In genomic region chr10:4947635-4948596, GRCh38 we compare ENCODE assay signal across 10 cellular contexts. TPM values are rescaled to one million over a fixed set of nuclear protein-coding genes. Genes with fewer than 3 reads are reported as not detected.
DNase-seq lines count a peak whose midpoint lies in the region; ATAC-seq, FAIRE-seq and TF ChIP-seq lines count a peak whose summit lies in the region.
"Had no signal": no experiment of that assay in that cellular context is flagged by ENCODE, and none has a peak within 500 bp of the region (broad histone marks: within the 10 kb centered on the region; RNA-seq: fewer than 3 reads in every experiment).

No MANE protein-coding gene starts in this region.

- BruUV-seq in mammary epithelial cell (replicated peaks; lab: Mats Ljungman, UMichigan): no TSS peak

- H3K27me3 ChIP-seq in mammary epithelial cell (ENCODE audit: insufficient read depth, low read length) (no peaks in the 10 kb centered on the region), thoracic aorta (replicated peaks; ENCODE audit: insufficient read depth) (no peaks in the 10 kb centered on the region), endodermal cell (ENCODE audit: control insufficient read depth, insufficient read depth, low read length, poor library complexity, severe bottlenecking) (peaks cover 6% of the 10 kb centered on the region)

- H3K4me1 Mint-ChIP-seq in mesothelial cell of epicardium (peaks cover 7% of the 10 kb centered on the region), endodermal cell (peaks cover 1% of the 10 kb centered on the region)
- H3K4me1 Mint-ChIP-seq: activated T-helper 17 cell treated with anti-CD3 and anti-CD28 coated beads, Interleukin-2, amount 50 U/mL, for 72 hours had no signal

- H3K4me3 ChIP-seq in mammary epithelial cell (replicated peaks in 1 of 3; ENCODE audit: insufficient read depth in 1 of 3, low read depth in 2 of 3, low read length in 3 of 3) (no peak overlapping the region), kidney (ENCODE audit: low read length in 2 of 2) (no peak overlapping the region), thoracic aorta (peak overlapping the region; percentile 42), endodermal cell (ENCODE audit: low read length) (no peak overlapping the region)
- H3K4me3 ChIP-seq: GM12878 had no signal

- no peaks in the 10 kb centered on the region for H3K36me3 ChIP-seq in mammary epithelial cell (ENCODE audit: insufficient read depth, low read length)
- H3K36me3 ChIP-seq in kidney (ENCODE audit: control insufficient read depth in 1 of 2, insufficient read depth in 2 of 2, low read length in 2 of 2): no peaks in the 10 kb centered on the region
- H3K36me3 ChIP-seq in thoracic aorta: no peaks in the 10 kb centered on the region
- H3K36me3 ChIP-seq in endodermal cell (ENCODE audit: control insufficient read depth, insufficient read depth, low read length): no peaks in the 10 kb centered on the region

- WGBS in mammary epithelial cell (ENCODE audit: low coverage, missing lambda C conversion rate): 28% methylated on average over 5 of the region's 5 CpGs
- 87 to 95% methylated on average over 5 of the region's 5 CpGs for WGBS in endodermal cell (ENCODE audit: insufficient coverage in 1 of 2, insufficient read length in 1 of 2), 2 experiments

- peak overlapping the region; percentile 8 for H2AFZ ChIP-seq in mammary epithelial cell (ENCODE audit: low read depth, low read length)

- no peak overlapping the region for H3K27ac Mint-ChIP-seq in mesothelial cell of epicardium
- H3K27ac Mint-ChIP-seq in endodermal cell: no peak overlapping the region
- H3K27ac Mint-ChIP-seq: activated T-helper 17 cell treated with anti-CD3 and anti-CD28 coated beads, Interleukin-2, amount 50 U/mL, for 72 hours had no signal

- peak; percentile 88 for ATAC-seq in thoracic aorta (ENCODE audit: insufficient number of reproducible peaks, low FRiP score, low read depth)
- ATAC-seq: activated T-helper 17 cell treated with anti-CD3 and anti-CD28 coated beads, Interleukin-2, amount 50 U/mL, for 72 hours; GM12878 had no signal

- H3K9me3 Mint-ChIP-seq in mesothelial cell of epicardium: peaks cover 27% of the 10 kb centered on the region
- no peaks in the 10 kb centered on the region for H3K9me3 Mint-ChIP-seq in endodermal cell
- H3K9me3 Mint-ChIP-seq: activated T-helper 17 cell treated with anti-CD3 and anti-CD28 coated beads, Interleukin-2, amount 50 U/mL, for 72 hours had no signal

- no peaks in the 10 kb centered on the region for H3K79me2 ChIP-seq in mammary epithelial cell (ENCODE audit: insufficient read depth, low read length)

- no peaks in the 10 kb centered on the region for H4K20me1 ChIP-seq in mammary epithelial cell (ENCODE audit: insufficient read depth, low read length)

- no peak overlapping the region for H3K9ac ChIP-seq in mammary epithelial cell (ENCODE audit: insufficient read depth, low read length)
- H3K9ac ChIP-seq in kidney (ENCODE audit: low read length in 2 of 2): no peak overlapping the region
- no peak overlapping the region for H3K9ac ChIP-seq in endodermal cell (ENCODE audit: extremely low read depth, low read length, poor library complexity, severe bottlenecking)

- FAIRE-seq in kidney (lab: Jason Lieb, UNC): peak; percentile 65
- FAIRE-seq: GM12878 had no signal

- no peaks in the 10 kb centered on the region for H3K9me3 ChIP-seq in mammary epithelial cell (replicated peaks; ENCODE audit: insufficient read depth, low read length)
- H3K9me3 ChIP-seq in kidney (ENCODE audit: control insufficient read depth in 1 of 2, low read length in 2 of 2): no peaks in the 10 kb centered on the region
- H3K9me3 ChIP-seq in thoracic aorta: no peaks in the 10 kb centered on the region
- H3K9me3 ChIP-seq in endodermal cell (ENCODE audit: control insufficient read depth, low read length): no peaks in the 10 kb centered on the region

- DNase-seq in HS-27A (ENCODE audit: low read depth) (peak; percentile 9), mammary epithelial cell (peak; percentile 97), kidney (no peak), thoracic aorta (ENCODE audit: low spot score) (no peak), NCI-H2081 (lab: John Stamatoyannopoulos, UW) (no peak), mesothelial cell of epicardium (ENCODE audit: low spot score in 2 of 2, unreplicated experiment in 2 of 2) (no peak), endodermal cell (no peak)
- no peak for DNase-seq in stimulated activated CD4-positive, alpha-beta T cell treated with anti-CD3 and anti-CD28 coated beads, Interleukin-4, amount 100 ng/mL, for 24 hours

- H3K4me1 ChIP-seq in mammary epithelial cell (ENCODE audit: insufficient read depth, low read length): peaks cover 17% of the 10 kb centered on the region
- peaks cover 11% of the 10 kb centered on the region in 2 donors for H3K4me1 ChIP-seq in kidney (ENCODE audit: control insufficient read depth in 1 of 2, insufficient read depth in 1 of 2, low read depth in 1 of 2, low read length in 2 of 2)
- peaks cover 25 to 78% of the 10 kb centered on the region in 2 donors for H3K4me1 ChIP-seq in thoracic aorta (ENCODE audit: control insufficient read depth in 1 of 2, low read depth in 2 of 2)
- H3K4me1 ChIP-seq in endodermal cell (ENCODE audit: control insufficient read depth, insufficient read depth, low read length): no peaks in the 10 kb centered on the region

- H3K4me3 Mint-ChIP-seq in mesothelial cell of epicardium (no peak overlapping the region), endodermal cell (no peak overlapping the region)
- H3K4me3 Mint-ChIP-seq: activated T-helper 17 cell treated with anti-CD3 and anti-CD28 coated beads, Interleukin-2, amount 50 U/mL, for 72 hours had no signal

- H3K27ac ChIP-seq in mammary epithelial cell (ENCODE audit: insufficient read depth, low read depth, low read length): peak overlapping the region; percentile 81
- H3K27ac ChIP-seq in kidney (ENCODE audit: low read depth in 2 of 2, low read length in 2 of 2): peak overlapping the region; percentile 45 to 82
- peak overlapping the region; percentile 79 to 93 for H3K27ac ChIP-seq in thoracic aorta
- H3K27ac ChIP-seq in endodermal cell (ENCODE audit: low read depth, low read length): no peak overlapping the region

- in situ Hi-C loops in mammary epithelial cell (cut with MboI; ENCODE audit: low sequenced_read_pairs in 2 of 2): no loop called here

- CTCF ChIA-PET in mammary epithelial cell (lab: Charles Lee; ENCODE audit: low non-redundant PET): interaction anchor here (0.7 kb wide), 1 partner anchor 486 kb away, joined by 7 read pairs; no protein-coding TSS in a partner anchor

- H3K27me3 Mint-ChIP-seq in mesothelial cell of epicardium (ENCODE audit: low read depth) (no peaks in the 10 kb centered on the region), endodermal cell (ENCODE audit: insufficient read depth) (peaks cover 5% of the 10 kb centered on the region)
- H3K27me3 Mint-ChIP-seq: activated T-helper 17 cell treated with anti-CD3 and anti-CD28 coated beads, Interleukin-2, amount 50 U/mL, for 72 hours had no signal

- H3K36me3 Mint-ChIP-seq in mesothelial cell of epicardium (no peaks in the 10 kb centered on the region), endodermal cell (ENCODE audit: low read depth) (no peaks in the 10 kb centered on the region)

- intact Hi-C loops in mammary epithelial cell (cut with micrococcal nuclease): no loop called here
- intact Hi-C loops in kidney (cut with DNase I): no loop called here

- TF ChIP-seq CTCF in mammary epithelial cell (conservative IDR thresholded peaks at IDR 0.05 in 1 of 2, IDR thresholded peaks at IDR 0.05 in 1 of 2; ENCODE audit: extremely low read depth in 1 of 2, insufficient read depth in 1 of 2, low read depth in 1 of 2, low read length in 2 of 2) (no peak), kidney (IDR thresholded peaks at IDR 0.05; ENCODE audit: borderline replicate concordance, extremely low read depth, insufficient read depth) (no peak), thoracic aorta (IDR thresholded peaks at IDR 0.05) (no peak), mesothelial cell of epicardium (IDR thresholded peaks at IDR 0.05; ENCODE audit: unreplicated experiment) (no peak), endodermal cell (conservative IDR thresholded peaks at IDR 0.05) (no peak)

- dilution Hi-C loops in mammary epithelial cell (cut with HindIII; ENCODE audit: low sequenced_read_pairs): no loop called here

- H3K4me2 ChIP-seq in mammary epithelial cell (ENCODE audit: insufficient read depth, low read depth, low read length): peak overlapping the region; percentile 16

RNA-seq across cellular contexts. Expression of gene AKR1C1, which starts 15.3 kb away (rescaled TPM):
- total RNA-seq in mammary epithelial cell (10 to 100 TPM in 1 of 2 donors, 1 to 10 TPM in 1; 7.5 to 18.4 TPM), kidney (61.7 TPM), thoracic aorta (100 to 1,000 TPM in 1 of 2 donors, 10 to 100 TPM in 1; 91.5 to 160 TPM), mesothelial cell of epicardium (3.2 to 4.2 TPM (median 3.8 TPM) in 3 replicates), endodermal cell (1 to 10 TPM in 1 of 2 donors, under 1 TPM in 1; 0.62 to 1.6 TPM)
- polyA plus RNA-seq in mammary epithelial cell (62.4 TPM), kidney (ENCODE audit: insufficient read depth, low read depth, low replicate concordance) (81.3 TPM)
- polyA minus RNA-seq in mammary epithelial cell: 45.4 TPM
- 13.1 TPM for polyA plus RNA-seq in endodermal cell (2013, experiment 1 of 2)
- polyA plus RNA-seq in endodermal cell (2013, experiment 2 of 2): 11.4 TPM

RNA-seq across cellular contexts. Expression of gene AKR1C2, which starts 55.7 kb away (rescaled TPM):
- 10 to 100 TPM; 19.7 to 28.0 TPM for total RNA-seq in mammary epithelial cell
- polyA plus RNA-seq in mammary epithelial cell: 40.3 TPM
- 22.8 TPM for polyA minus RNA-seq in mammary epithelial cell
- total RNA-seq in kidney: 16.3 TPM
- polyA plus RNA-seq in kidney (ENCODE audit: insufficient read depth, low read depth, low replicate concordance): 11.8 TPM
- 10 to 100 TPM; 44.9 to 93.3 TPM for total RNA-seq in thoracic aorta
- 2.2 to 2.6 TPM (median 2.5 TPM) in 3 replicates for total RNA-seq in mesothelial cell of epicardium
- total RNA-seq in endodermal cell: under 1 TPM; 0.33 to 0.89 TPM
- polyA plus RNA-seq in endodermal cell (2013, experiment 1 of 2): 15.2 TPM
- 14.5 TPM for polyA plus RNA-seq in endodermal cell (2013, experiment 2 of 2)
- total RNA-seq: activated T-helper 17 cell treated with anti-CD3 and anti-CD28 coated beads, Interleukin-2, amount 50 U/mL, for 72 hours had no signal

Comparison
In these comparisons a context has a peak if more than half of its experiments do, and no peak if none do; other contexts are left out.
1. DNase-seq: peak in HS-27A (single experiment) and mammary epithelial cell (single experiment); none in kidney (single experiment), thoracic aorta (single experiment), NCI-H2081 (0 of 2), mesothelial cell of epicardium (0 of 2), endodermal cell (single experiment) and stimulated activated CD4-positive, alpha-beta T cell treated with anti-CD3 and anti-CD28 coated beads, Interleukin-4, amount 100 ng/mL, for 24 hours (single experiment).